Comparison of ENCODE assay signal across 11 cellular contexts in the genomic region with DNA sequence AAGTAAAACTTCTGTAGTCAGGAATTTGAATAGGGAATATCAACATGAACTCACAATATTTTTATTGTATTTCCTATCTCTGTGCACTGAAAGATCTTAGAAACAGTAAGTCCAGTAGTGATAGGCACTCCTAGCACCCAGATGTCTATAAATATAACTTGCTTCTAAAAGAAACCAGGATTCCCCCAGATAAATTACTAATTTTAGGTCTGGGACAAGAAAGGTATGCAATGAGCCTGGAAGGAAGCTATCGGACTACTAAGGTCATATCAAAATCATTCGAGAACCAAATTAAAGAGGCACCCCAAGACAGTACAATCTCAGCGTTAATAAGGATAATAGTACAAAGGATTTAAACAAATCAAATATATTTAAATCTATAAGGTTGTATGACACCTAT. TPM values are rescaled to one million over a fixed set of nuclear protein-coding genes. Genes with fewer than 3 reads are reported as not detected.
"Had no signal": no experiment of that assay in that cellular context is flagged by ENCODE, and none has a peak within 500 bp of the region (broad histone marks: within the 10 kb centered on the region; RNA-seq: fewer than 3 reads in every experiment).

No MANE protein-coding gene starts in this region.

- H3K4me3 ChIP-seq: GM23248, HAP-1 had no signal

- ATAC-seq: HCT116, HepG2 had no signal

- H3K9ac ChIP-seq: GM23248 had no signal

- H3K27ac ChIP-seq: GM23248, HL-60 had no signal

- H3K9me3 ChIP-seq: HAP-1 had no signal

- DNase-seq: GM23248, GOT3, H7, HFFc6 had no signal

- H2AFZ ChIP-seq: GM23248 had no signal

RNA-seq across cellular contexts. Expression of a gene that starts 47.4 kb away (rescaled TPM):
- total RNA-seq: GM23248, H4, HepG2, HFFc6, HT1080 had no signal
- polyA plus RNA-seq: HepG2, IgD-negative memory B cell had no signal

RNA-seq across cellular contexts. Expression of a gene that starts 58.0 kb away (rescaled TPM):
- polyA plus RNA-seq: IgD-negative memory B cell had no signal
